Comparison of ENCODE assay signal across 8 cellular contexts in the genomic region with DNA sequence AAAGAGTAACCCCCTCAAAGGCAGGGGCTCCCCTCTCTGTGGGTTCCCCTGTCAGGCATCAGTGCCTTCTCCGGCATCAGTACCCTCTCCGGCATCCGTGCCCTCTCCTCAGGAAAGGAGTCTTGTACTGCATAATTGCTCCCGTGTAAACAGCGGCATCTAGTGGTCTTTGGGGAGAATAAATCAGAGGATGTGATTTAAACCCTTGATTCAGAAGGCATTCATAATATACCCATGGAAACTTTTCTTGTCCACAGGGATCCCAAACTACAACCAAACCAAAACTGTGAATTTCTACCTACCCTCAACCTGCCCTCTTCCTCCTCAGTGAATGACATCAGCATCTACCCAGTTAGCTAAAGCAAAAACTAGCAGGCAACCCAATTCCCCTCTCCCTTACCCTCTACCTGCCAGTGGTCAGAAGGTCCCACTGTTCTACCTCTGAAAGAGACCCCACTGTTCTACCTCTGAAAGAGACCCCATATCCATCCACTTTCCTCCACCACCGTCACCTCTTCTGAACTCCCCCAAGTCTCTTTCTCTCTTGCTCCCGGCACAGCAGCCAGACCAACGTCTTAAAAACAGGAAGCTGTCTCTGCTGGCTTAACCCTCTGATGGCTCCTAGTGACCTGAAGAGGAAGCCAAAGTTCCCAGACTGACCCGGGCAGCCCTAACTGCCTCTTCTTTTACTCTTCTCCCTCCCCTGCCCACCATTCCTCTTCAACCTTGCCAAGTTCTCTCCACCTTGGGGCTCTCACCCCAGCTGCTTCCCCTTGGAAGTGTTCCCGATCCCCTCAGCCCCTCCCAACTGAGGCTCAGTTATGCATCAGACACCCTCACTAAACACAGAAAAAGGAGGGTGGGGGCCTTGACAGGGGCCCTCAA. TPM values are rescaled to one million over a fixed set of nuclear protein-coding genes. Genes with fewer than 3 reads are reported as not detected.
DNase-seq lines count a peak whose midpoint lies in the region; ATAC-seq and TF ChIP-seq lines count a peak whose summit lies in the region.

No MANE protein-coding gene starts in this region.

- H2AFZ ChIP-seq in KMS-11 (ENCODE audit: low read depth) (no peak overlapping the region), PC-3 (ENCODE audit: low read length) (no peak overlapping the region), parathyroid adenoma (no peak overlapping the region)

- ATAC-seq in PC-3 (peak; percentile 68), HG03460 (IDR thresholded peaks at IDR 0.05; ENCODE audit: unreplicated experiment) (no peak), HG03139 (IDR thresholded peaks at IDR 0.05; ENCODE audit: unreplicated experiment) (no peak)

- H3K9me3 ChIP-seq in PC-3 (ENCODE audit: low read length): no peaks in the 10 kb centered on the region
- H3K9me3 ChIP-seq in cardiac muscle cell (ENCODE audit: low read depth): no peaks in the 10 kb centered on the region
- no peaks in the 10 kb centered on the region for H3K9me3 ChIP-seq in parathyroid adenoma (ENCODE audit: control insufficient read depth, low read length)

- intact Hi-C loops in PC-3 (cut with micrococcal nuclease): loop anchor here (2.0 to 5.0 kb wide), 2 partner anchors 27 to 108 kb away; partner anchors contain the start of gene UBE2V1

- H4K20me1 ChIP-seq in KMS-11 (ENCODE audit: insufficient read depth): 0 out of 2 replicates have a peak, but pooled peaks cover 10% of the 10 kb centered on the region
- peaks cover 16% of the 10 kb centered on the region for H4K20me1 ChIP-seq in PC-3 (ENCODE audit: low read length)

- CTCF ChIA-PET in PC-3 (lab: Charles Lee): interaction anchor here (0.6 to 1.0 kb wide), 4 partner anchors 14 to 107 kb away, joined by 3 to 5 read pairs (median 4); no protein-coding TSS in a partner anchor

- DNase-seq in ELR (ENCODE audit: low read depth) (peak; percentile 82), PC-3 (peak; percentile 75), amniotic epithelial cell (ENCODE audit: low read depth) (peak; percentile 64), cardiac muscle cell (ENCODE audit: low read depth in 1 of 2, low spot score in 1 of 2) (peak; percentile 76 to 81)

- TF ChIP-seq CTCF in KMS-11 (conservative IDR thresholded peaks at IDR 0.05; ENCODE audit: low read depth, low read length): peak; percentile 96
- TF ChIP-seq CTCF in PC-3 (conservative IDR thresholded peaks at IDR 0.05; ENCODE audit: low read depth, low read length): peak; percentile 98
- TF ChIP-seq CTCF in cardiac muscle cell (IDR thresholded peaks at IDR 0.05; ENCODE audit: low read depth, low read length): peak; percentile 85
- TF ChIP-seq CTCF in parathyroid adenoma (IDR thresholded peaks at IDR 0.05): peak; percentile 88

- no peak overlapping the region for H3K9ac ChIP-seq in KMS-11
- no peak overlapping the region for H3K9ac ChIP-seq in PC-3 (ENCODE audit: low read length)
- H3K9ac ChIP-seq in parathyroid adenoma: no peak overlapping the region

- no peaks in the 10 kb centered on the region for H3K9me2 ChIP-seq in PC-3 (replicated peaks; ENCODE audit: low read length)

- H3F3A ChIP-seq in PC-3 (ENCODE audit: low read length, unreplicated experiment): no peaks in the 10 kb centered on the region

- H3K27me3 ChIP-seq in KMS-11 (ENCODE audit: insufficient read depth, low read depth): no peaks in the 10 kb centered on the region
- H3K27me3 ChIP-seq in PC-3 (ENCODE audit: low read length): no peaks in the 10 kb centered on the region
- no peaks in the 10 kb centered on the region for H3K27me3 ChIP-seq in cardiac muscle cell
- no peaks in the 10 kb centered on the region for H3K27me3 ChIP-seq in parathyroid adenoma (ENCODE audit: control insufficient read depth, insufficient read depth, low read length)

- H3K4me1 ChIP-seq in KMS-11 (ENCODE audit: low read depth, poor library complexity, severe bottlenecking): peaks cover 15% of the 10 kb centered on the region
- peaks cover 27% of the 10 kb centered on the region for H3K4me1 ChIP-seq in PC-3 (ENCODE audit: insufficient read depth, low read length)
- H3K4me1 ChIP-seq in cardiac muscle cell (ENCODE audit: low read depth): peaks cover 17% of the 10 kb centered on the region
- peaks cover 26% of the 10 kb centered on the region for H3K4me1 ChIP-seq in parathyroid adenoma

- POLR2A ChIA-PET in PC-3 (lab: Charles Lee; ENCODE audit: unreplicated experiment): no interaction called here

- no peak overlapping the region for H3K4me3 ChIP-seq in KMS-11 (IDR thresholded peaks at IDR 0.05; ENCODE audit: insufficient read depth, low read depth, low read length)
- H3K4me3 ChIP-seq in PC-3 (ENCODE audit: low read length): no peak overlapping the region
- H3K4me3 ChIP-seq in cardiac muscle cell: no peak overlapping the region
- H3K4me3 ChIP-seq in parathyroid adenoma (ENCODE audit: low read depth, low read length): peak overlapping the region; percentile 9

- H3K79me2 ChIP-seq in KMS-11 (ENCODE audit: insufficient read depth, low read depth) (peaks cover 5% of the 10 kb centered on the region; the same call in 1 of the 2 replicates), PC-3 (ENCODE audit: low read length) (peaks cover 31% of the 10 kb centered on the region), parathyroid adenoma (peaks cover 14% of the 10 kb centered on the region)

- H3K36me3 ChIP-seq in KMS-11 (ENCODE audit: insufficient read depth) (no peaks in the 10 kb centered on the region), PC-3 (ENCODE audit: low read depth, low read length) (peaks cover 32% of the 10 kb centered on the region; the same call in 1 of the 2 replicates), cardiac muscle cell (no peaks in the 10 kb centered on the region), parathyroid adenoma (ENCODE audit: control insufficient read depth, insufficient read depth, low read length) (no peaks in the 10 kb centered on the region)

- peak overlapping the region; percentile 5; the same call in 1 of the 2 replicates for H3K4me2 ChIP-seq in KMS-11
- H3K4me2 ChIP-seq in PC-3 (ENCODE audit: low read length): peak overlapping the region; percentile 63
- H3K4me2 ChIP-seq in parathyroid adenoma (ENCODE audit: low read length): peak overlapping the region; percentile 7

- BruUV-seq in PC-3 (replicated peaks; lab: Mats Ljungman, UMichigan): no TSS peak

- H3K27ac ChIP-seq in KMS-11: no peak overlapping the region
- peak overlapping the region; percentile 18 for H3K27ac ChIP-seq in PC-3 (ENCODE audit: low read length)
- H3K27ac ChIP-seq in cardiac muscle cell: peak overlapping the region; percentile 56
- H3K27ac ChIP-seq in parathyroid adenoma: peak overlapping the region; percentile 55

RNA-seq across cellular contexts. Expression of gene UBE2V1, which starts 27.2 kb away (rescaled TPM):
- total RNA-seq in PC-3 (2014; rRNA removed) (118 and 119 TPM in 2 replicates), cardiac muscle cell (64.0 and 126 TPM in 2 replicates)
- polyA plus RNA-seq in cardiac muscle cell: 164 and 173 TPM in 2 replicates

Comparison
In these comparisons a context has a peak if more than half of its experiments do, and no peak if none do; other contexts are left out.
1. H3K4me2 ChIP-seq: peak in every context shown above with its lines; median percentile 63 in PC-3; 7 in parathyroid adenoma; 5 in KMS-11.